ENCODE assay signal across 1 cellular context in the genomic region with DNA sequence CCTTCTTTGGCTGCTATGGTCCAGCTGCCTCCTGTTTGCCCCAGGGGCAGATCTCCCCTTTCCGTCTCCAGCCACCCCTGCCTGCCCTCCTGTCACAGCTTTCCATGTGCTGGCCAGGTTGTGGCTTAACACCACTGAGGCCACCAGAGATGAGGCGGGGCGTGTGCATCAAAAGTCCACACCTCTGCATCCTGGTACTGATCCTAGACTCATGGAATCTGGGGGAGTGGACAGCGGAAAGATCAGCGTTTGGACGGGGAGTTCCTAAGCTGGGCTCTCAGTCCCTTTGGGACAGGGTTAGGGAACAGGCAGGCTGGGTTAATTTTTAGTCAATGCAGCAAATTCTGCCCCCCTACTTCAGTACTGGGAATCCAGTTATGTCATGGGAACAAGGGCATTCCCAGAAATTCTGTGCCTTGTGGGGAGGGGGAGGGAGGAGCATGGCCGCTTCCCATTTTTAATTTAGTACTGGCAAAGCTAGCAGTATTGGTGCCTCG.
TF ChIP-seq lines count a peak whose summit lies in the region.

No MANE protein-coding gene starts in this region.

TF ChIP-seq in endothelial cell of umbilical vein, 7 proteins besides CTCF, POLR2A, EP300 and RAD21:
- no peak for TF ChIP-seq GATA2 (IDR thresholded peaks at IDR 0.05; ENCODE audit: insufficient read depth, insufficient read length, low read depth, low read length)
- TF ChIP-seq JUN (IDR thresholded peaks at IDR 0.05; ENCODE audit: borderline replicate concordance, insufficient read depth, insufficient read length, low read depth) = no peak
- TF ChIP-seq EZH2 (IDR thresholded peaks at IDR 0.05; ENCODE audit: borderline replicate concordance, low read depth, low read length, severe bottlenecking) = no peak
- TF ChIP-seq FOS (IDR thresholded peaks at IDR 0.05; ENCODE audit: borderline replicate concordance, insufficient read depth, low read length) = no peak
- no peak for TF ChIP-seq POLR2AphosphoS5 (IDR thresholded peaks at IDR 0.05; ENCODE audit: insufficient read depth, low read depth, low read length)
- TF ChIP-seq MYC (IDR thresholded peaks at IDR 0.05; ENCODE audit: low read depth, low read length) = no peak
- TF ChIP-seq, protein P1, sequence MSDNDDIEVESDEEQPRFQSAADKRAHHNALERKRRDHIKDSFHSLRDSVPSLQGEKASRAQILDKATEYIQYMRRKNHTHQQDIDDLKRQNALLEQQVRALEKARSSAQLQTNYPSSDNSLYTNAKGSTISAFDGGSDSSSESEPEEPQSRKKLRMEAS (IDR thresholded peaks at IDR 0.05; ENCODE audit: insufficient read depth, insufficient read length) = no peak
